ENCODE assay signal across 9 cellular contexts in the genomic region with DNA sequence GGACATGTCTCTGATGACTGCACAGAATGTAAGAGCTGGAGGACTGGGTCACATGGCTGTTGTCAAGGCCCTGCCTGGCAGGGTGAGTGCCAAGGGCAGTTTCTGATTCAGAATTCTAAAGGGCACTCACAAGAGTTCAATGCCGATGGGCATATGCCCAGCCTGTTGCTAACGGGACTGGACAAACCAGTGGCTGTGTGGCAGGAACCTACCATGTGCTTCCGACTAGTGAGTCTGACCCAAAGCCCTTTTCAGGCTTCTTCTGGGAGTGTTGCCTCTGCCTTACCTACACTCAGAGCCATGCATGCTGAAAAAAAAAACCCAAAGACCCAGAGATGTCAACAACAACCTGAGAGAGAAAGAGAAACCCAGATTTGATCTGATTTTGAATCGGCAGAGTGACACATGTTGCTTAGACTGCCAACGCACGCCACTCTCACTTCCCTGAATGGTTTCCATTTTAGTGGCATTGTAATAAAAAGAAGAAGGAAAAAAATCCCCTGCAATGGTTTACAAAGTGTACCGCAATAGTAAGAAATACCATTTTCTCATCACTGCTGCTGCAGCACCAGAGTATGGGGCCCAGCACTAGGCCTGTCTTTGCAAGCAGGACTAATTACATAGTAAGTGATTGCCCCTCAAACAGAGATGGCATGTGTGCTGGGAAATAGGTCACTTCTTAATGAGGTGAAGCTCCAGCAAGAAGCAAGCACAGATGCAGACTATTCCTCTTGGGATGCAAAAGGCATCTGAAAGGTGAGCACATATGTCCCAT.
DNase-seq lines count a peak whose midpoint lies in the region; ATAC-seq and TF ChIP-seq lines count a peak whose summit lies in the region.
"Had no signal": no experiment of that assay in that cellular context is flagged by ENCODE, and none has a peak within 500 bp of the region (broad histone marks: within the 10 kb centered on the region; RNA-seq: fewer than 3 reads in every experiment).

No MANE protein-coding gene starts in this region.

- intact Hi-C loops in OCI-LY7 (cut with micrococcal nuclease; ENCODE audit: unreplicated experiment), result no loop called here

- ATAC-seq in GM18907 (IDR thresholded peaks at IDR 0.05; ENCODE audit: unreplicated experiment), result peak; percentile 83
- peak; percentile 72 for ATAC-seq in HG02763 (IDR thresholded peaks at IDR 0.05; ENCODE audit: unreplicated experiment)

- H3K36me3 ChIP-seq in OCI-LY7 (ENCODE audit: insufficient read depth, low read length), result no peaks in the 10 kb centered on the region

- peak overlapping the region; percentile 94 for H2AFZ ChIP-seq in OCI-LY7 (ENCODE audit: low read length)

- no peaks in the 10 kb centered on the region for H3K9me2 ChIP-seq in OCI-LY7 (ENCODE audit: insufficient read depth, low read length)

- CTCF ChIA-PET in OCI-LY7 (lab: Charles Lee; ENCODE audit: unreplicated experiment), result interaction anchor here (1.5 kb wide), 2 partner anchors 8 to 168 kb away, joined by 3 to 6 read pairs; no protein-coding TSS in a partner anchor

- H3K79me2 ChIP-seq in OCI-LY7 (ENCODE audit: insufficient read depth, low read depth, low read length), result no peaks in the 10 kb centered on the region

- no peak for TF ChIP-seq CTCF in OCI-LY7 (conservative IDR thresholded peaks at IDR 0.05; ENCODE audit: low read length)

- H3K4me1 ChIP-seq in OCI-LY7 (ENCODE audit: insufficient read depth, low read length, poor library complexity, severe bottlenecking), result peaks cover 90% of the 10 kb centered on the region

- H3K4me2 ChIP-seq in OCI-LY7 (ENCODE audit: low read length), result peak overlapping the region; percentile 72

- no TSS peak for BruUV-seq in OCI-LY7 (replicated peaks; lab: Mats Ljungman, UMichigan)

- no peaks in the 10 kb centered on the region for H3K9me3 ChIP-seq in OCI-LY7 (ENCODE audit: low read length)

- H3K27ac ChIP-seq in OCI-LY7 (ENCODE audit: low read depth, low read length, poor library complexity, severe bottlenecking), result peak overlapping the region; percentile 98

- DNase-seq in OCI-LY7 (ENCODE audit: low spot score) (peak; percentile 74), hippocampal formation (lab: John Stamatoyannopoulos, UW) (peak; percentile 4 to 45), activated gamma-delta T cell treated with Interleukin-2 at 50 U/mL for 16 hours (no peak), glomerular visceral epithelial cell (ENCODE audit: extremely low spot score) (no peak), DMS53 treated with DMSO at 0.1 percent for 48 hours (lab: John Stamatoyannopoulos, UW; ENCODE audit: unreplicated experiment) (no peak), GM03348 (ENCODE audit: low spot score) (no peak)
- DNase-seq: natural killer cell had no signal

- peak overlapping the region; percentile 4 for H3K4me3 ChIP-seq in OCI-LY7 (ENCODE audit: low read depth, low read length, poor library complexity, severe bottlenecking)

- H4K20me1 ChIP-seq in OCI-LY7 (ENCODE audit: insufficient read depth, low read length), result no peaks in the 10 kb centered on the region

- POLR2A ChIA-PET in OCI-LY7 (lab: Charles Lee), result interaction anchor here (0.5 to 0.9 kb wide), 5 partner anchors 22 to 173 kb away, joined by 3 read pairs; no protein-coding TSS in a partner anchor

Comparison
In these comparisons a context has a peak if more than half of its experiments do, and no peak if none do; other contexts are left out.
1. DNase-seq: peak in OCI-LY7 (single experiment) and hippocampal formation (2 of 2); none in activated gamma-delta T cell treated with Interleukin-2 at 50 U/mL for 16 hours (single experiment), glomerular visceral epithelial cell (single experiment), DMS53 treated with DMSO at 0.1 percent for 48 hours (single experiment) and GM03348 (single experiment).